Comparison of ENCODE assay signal across 2 cellular contexts in the genomic region with DNA sequence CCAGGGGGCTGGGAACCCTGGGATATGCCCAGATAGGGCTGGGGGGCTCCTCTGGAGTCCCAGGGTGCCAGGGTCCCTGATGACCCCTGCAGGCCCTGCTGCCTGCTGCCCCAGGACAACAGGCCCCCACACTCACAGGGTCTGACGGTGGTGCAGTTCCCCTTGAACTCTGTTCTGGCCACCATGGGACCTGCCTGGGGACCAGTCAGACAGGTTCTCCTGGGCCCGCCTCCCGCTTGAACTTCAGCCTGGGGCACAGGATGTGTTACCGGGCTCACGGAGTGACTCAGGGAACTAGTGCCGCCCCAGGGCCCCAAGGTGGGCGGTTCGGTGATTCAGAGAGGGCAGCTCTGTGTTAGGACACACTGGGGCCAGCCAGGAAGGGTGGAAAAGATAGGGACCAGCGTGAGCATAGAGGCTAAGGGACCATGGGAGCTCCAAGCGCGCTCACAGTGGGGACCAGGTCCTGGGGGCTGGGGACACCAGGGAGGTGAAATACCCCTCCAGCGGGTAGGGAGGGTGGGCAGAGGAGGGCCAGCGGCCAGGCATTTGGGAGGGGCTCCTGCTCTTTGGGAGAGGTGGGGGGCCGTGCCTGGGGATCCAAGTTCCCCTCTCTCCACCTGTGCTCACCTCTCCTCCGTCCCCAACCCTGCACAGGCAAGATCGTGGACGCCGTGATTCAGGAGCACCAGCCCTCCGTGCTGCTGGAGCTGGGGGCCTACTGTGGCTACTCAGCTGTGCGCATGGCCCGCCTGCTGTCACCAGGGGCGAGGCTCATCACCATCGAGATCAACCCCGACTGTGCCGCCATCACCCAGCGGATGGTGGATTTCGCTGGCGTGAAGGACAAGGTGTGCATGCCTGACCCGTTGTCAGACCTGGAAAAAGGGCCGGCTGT.
TF ChIP-seq lines count a peak whose summit lies in the region.

No MANE protein-coding gene starts in this region.

TF ChIP-seq in HEK293, 187 proteins besides CTCF, POLR2A, EP300 and RAD21:
- TF ChIP-seq ZSCAN23 (tag by site-specific recombination; IDR thresholded peaks at IDR 0.05) (no peak), SP2 (tag by site-specific recombination; IDR thresholded peaks at IDR 0.05) (peak; percentile 38), ZNF621 (tag by site-specific recombination; IDR thresholded peaks at IDR 0.05) (no peak)
- TF ChIP-seq, protein P1, sequence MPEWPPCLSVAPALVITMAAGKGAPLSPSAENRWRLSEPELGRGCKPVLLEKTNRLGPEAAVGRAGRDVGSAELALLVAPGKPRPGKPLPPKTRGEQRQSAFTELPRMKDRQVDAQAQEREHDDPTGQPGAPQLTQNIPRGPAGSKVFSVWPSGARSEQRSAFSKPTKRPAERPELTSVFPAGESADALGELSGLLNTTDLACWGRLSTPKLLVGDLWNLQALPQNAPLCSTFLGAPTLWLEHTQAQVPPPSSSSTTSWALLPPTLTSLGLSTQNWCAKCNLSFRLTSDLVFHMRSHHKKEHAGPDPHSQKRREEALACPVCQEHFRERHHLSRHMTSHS (tag by site-specific recombination; IDR thresholded peaks at IDR 0.05): no peak
- TF ChIP-seq, protein P2, sequence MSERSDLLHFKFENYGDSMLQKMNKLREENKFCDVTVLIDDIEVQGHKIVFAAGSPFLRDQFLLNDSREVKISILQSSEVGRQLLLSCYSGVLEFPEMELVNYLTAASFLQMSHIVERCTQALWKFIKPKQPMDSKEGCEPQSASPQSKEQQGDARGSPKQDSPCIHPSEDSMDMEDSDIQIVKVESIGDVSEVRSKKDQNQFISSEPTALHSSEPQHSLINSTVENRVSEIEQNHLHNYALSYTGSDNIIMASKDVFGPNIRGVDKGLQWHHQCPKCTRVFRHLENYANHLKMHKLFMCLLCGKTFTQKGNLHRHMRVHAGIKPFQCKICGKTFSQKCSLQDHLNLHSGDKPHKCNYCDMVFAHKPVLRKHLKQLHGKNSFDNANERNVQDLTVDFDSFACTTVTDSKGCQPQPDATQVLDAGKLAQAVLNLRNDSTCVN (tag by site-specific recombination; optimal IDR thresholded peaks at IDR 0.05): peak; percentile 2

TF ChIP-seq in K562, 482 proteins besides CTCF, POLR2A, EP300 and RAD21 (continues in another document):
- TF ChIP-seq RBFOX2 (IDR thresholded peaks at IDR 0.05; ENCODE audit: low read depth, low read length) (peak; percentile 51), PHB (CRISPR knock-in tag; IDR thresholded peaks at IDR 0.05) (no peak), POLR2AphosphoS2 (IDR thresholded peaks at IDR 0.05; ENCODE audit: low read length) (peak; percentile 9; the same call in 1 of the 2 replicates), DNMT1 (IDR thresholded peaks at IDR 0.05) (no peak), GTF2E2 (tag; IDR thresholded peaks at IDR 0.05) (no peak), CSDE1 (IDR thresholded peaks at IDR 0.05) (no peak), ZKSCAN8 (CRISPR knock-in tag; IDR thresholded peaks at IDR 0.05) (no peak), ZNF77 (CRISPR knock-in tag; IDR thresholded peaks at IDR 0.05) (0 out of 2 replicates have a peak, but pooled peaks have one; percentile 5), RFX7 (CRISPR knock-in tag; IDR thresholded peaks at IDR 0.05) (0 out of 2 replicates have a peak, but pooled peaks have one; percentile 28), ZNF583 (CRISPR knock-in tag; IDR thresholded peaks at IDR 0.05) (0 out of 2 replicates have a peak, but pooled peaks have one; percentile 27), FOXA1 (IDR thresholded peaks at IDR 0.05; ENCODE audit: borderline replicate concordance) (no peak), STAT5B (CRISPR knock-in tag; IDR thresholded peaks at IDR 0.05) (no peak), XRCC5 (IDR thresholded peaks at IDR 0.05; ENCODE audit: low read depth, low read length) (no peak), TAF9B (IDR thresholded peaks at IDR 0.05; ENCODE audit: partially characterized antibody) (no peak), MEIS2 (IDR thresholded peaks at IDR 0.05; ENCODE audit: partially characterized antibody) (no peak), ZNF175 (CRISPR knock-in tag; IDR thresholded peaks at IDR 0.05; ENCODE audit: low read depth) (no peak), NELFE (IDR thresholded peaks at IDR 0.05; ENCODE audit: insufficient read depth, insufficient read length) (no peak), PRPF4 (IDR thresholded peaks at IDR 0.05; ENCODE audit: insufficient read depth, low read depth, low read length, poor library complexity, severe bottlenecking) (no peak), HSF4 (CRISPR knock-in tag; IDR thresholded peaks at IDR 0.05; ENCODE audit: borderline replicate concordance) (no peak), LARP7 (IDR thresholded peaks at IDR 0.05) (no peak), FOXK2 (conservative IDR thresholded peaks at IDR 0.05 in 1 of 2, IDR thresholded peaks at IDR 0.05 in 1 of 2; ENCODE audit: low read depth in 2 of 2) (no peak), SIN3A (IDR thresholded peaks at IDR 0.05; ENCODE audit: borderline replicate concordance in 2 of 2, control insufficient read depth in 1 of 2, low read depth in 2 of 2, low read length in 2 of 2) (no peak), ZFP30 (CRISPR knock-in tag; IDR thresholded peaks at IDR 0.05; ENCODE audit: borderline replicate concordance) (no peak), NFXL1 (CRISPR knock-in tag; IDR thresholded peaks at IDR 0.05) (no peak), ZFP1 (CRISPR knock-in tag; IDR thresholded peaks at IDR 0.05) (no peak), MYC (IDR thresholded peaks at IDR 0.05; ENCODE audit: low read depth, low read length) (no peak), MYC (CRISPR knock-in tag; IDR thresholded peaks at IDR 0.05; ENCODE audit: borderline replicate concordance, low read depth) (no peak), ZNF696 (CRISPR knock-in tag; conservative IDR thresholded peaks at IDR 0.05) (no peak), CTBP1 (IDR thresholded peaks at IDR 0.05; ENCODE audit: borderline replicate concordance) (no peak), PHB2 (IDR thresholded peaks at IDR 0.05; ENCODE audit: low read depth) (no peak), SMC3 (conservative IDR thresholded peaks at IDR 0.05; ENCODE audit: insufficient read depth, low read depth, low read length) (no peak), HEY1 (CRISPR knock-in tag; IDR thresholded peaks at IDR 0.05; ENCODE audit: borderline replicate concordance) (no peak), PTTG1 (tag; IDR thresholded peaks at IDR 0.05; ENCODE audit: low read depth) (no peak)
- TF ChIP-seq, protein P3, sequence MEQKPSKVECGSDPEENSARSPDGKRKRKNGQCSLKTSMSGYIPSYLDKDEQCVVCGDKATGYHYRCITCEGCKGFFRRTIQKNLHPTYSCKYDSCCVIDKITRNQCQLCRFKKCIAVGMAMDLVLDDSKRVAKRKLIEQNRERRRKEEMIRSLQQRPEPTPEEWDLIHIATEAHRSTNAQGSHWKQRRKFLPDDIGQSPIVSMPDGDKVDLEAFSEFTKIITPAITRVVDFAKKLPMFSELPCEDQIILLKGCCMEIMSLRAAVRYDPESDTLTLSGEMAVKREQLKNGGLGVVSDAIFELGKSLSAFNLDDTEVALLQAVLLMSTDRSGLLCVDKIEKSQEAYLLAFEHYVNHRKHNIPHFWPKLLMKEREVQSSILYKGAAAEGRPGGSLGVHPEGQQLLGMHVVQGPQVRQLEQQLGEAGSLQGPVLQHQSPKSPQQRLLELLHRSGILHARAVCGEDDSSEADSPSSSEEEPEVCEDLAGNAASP (IDR thresholded peaks at IDR 0.05): no peak
- TF ChIP-seq, protein P4, sequence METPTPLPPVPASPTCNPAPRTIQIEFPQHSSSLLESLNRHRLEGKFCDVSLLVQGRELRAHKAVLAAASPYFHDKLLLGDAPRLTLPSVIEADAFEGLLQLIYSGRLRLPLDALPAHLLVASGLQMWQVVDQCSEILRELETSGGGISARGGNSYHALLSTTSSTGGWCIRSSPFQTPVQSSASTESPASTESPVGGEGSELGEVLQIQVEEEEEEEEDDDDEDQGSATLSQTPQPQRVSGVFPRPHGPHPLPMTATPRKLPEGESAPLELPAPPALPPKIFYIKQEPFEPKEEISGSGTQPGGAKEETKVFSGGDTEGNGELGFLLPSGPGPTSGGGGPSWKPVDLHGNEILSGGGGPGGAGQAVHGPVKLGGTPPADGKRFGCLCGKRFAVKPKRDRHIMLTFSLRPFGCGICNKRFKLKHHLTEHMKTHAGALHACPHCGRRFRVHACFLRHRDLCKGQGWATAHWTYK (CRISPR knock-in tag; IDR thresholded peaks at IDR 0.05): no peak
- TF ChIP-seq, protein P5, sequence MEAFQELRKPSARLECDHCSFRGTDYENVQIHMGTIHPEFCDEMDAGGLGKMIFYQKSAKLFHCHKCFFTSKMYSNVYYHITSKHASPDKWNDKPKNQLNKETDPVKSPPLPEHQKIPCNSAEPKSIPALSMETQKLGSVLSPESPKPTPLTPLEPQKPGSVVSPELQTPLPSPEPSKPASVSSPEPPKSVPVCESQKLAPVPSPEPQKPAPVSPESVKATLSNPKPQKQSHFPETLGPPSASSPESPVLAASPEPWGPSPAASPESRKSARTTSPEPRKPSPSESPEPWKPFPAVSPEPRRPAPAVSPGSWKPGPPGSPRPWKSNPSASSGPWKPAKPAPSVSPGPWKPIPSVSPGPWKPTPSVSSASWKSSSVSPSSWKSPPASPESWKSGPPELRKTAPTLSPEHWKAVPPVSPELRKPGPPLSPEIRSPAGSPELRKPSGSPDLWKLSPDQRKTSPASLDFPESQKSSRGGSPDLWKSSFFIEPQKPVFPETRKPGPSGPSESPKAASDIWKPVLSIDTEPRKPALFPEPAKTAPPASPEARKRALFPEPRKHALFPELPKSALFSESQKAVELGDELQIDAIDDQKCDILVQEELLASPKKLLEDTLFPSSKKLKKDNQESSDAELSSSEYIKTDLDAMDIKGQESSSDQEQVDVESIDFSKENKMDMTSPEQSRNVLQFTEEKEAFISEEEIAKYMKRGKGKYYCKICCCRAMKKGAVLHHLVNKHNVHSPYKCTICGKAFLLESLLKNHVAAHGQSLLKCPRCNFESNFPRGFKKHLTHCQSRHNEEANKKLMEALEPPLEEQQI (IDR thresholded peaks at IDR 0.05): no peak
- TF ChIP-seq, protein P6, sequence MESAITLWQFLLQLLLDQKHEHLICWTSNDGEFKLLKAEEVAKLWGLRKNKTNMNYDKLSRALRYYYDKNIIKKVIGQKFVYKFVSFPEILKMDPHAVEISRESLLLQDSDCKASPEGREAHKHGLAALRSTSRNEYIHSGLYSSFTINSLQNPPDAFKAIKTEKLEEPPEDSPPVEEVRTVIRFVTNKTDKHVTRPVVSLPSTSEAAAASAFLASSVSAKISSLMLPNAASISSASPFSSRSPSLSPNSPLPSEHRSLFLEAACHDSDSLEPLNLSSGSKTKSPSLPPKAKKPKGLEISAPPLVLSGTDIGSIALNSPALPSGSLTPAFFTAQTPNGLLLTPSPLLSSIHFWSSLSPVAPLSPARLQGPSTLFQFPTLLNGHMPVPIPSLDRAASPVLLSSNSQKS (CRISPR knock-in tag; IDR thresholded peaks at IDR 0.05): no peak
- TF ChIP-seq, protein P2 (CRISPR knock-in tag; IDR thresholded peaks at IDR 0.05): 0 out of 2 replicates have a peak, but pooled peaks have one; percentile 49
- TF ChIP-seq, protein P7, sequence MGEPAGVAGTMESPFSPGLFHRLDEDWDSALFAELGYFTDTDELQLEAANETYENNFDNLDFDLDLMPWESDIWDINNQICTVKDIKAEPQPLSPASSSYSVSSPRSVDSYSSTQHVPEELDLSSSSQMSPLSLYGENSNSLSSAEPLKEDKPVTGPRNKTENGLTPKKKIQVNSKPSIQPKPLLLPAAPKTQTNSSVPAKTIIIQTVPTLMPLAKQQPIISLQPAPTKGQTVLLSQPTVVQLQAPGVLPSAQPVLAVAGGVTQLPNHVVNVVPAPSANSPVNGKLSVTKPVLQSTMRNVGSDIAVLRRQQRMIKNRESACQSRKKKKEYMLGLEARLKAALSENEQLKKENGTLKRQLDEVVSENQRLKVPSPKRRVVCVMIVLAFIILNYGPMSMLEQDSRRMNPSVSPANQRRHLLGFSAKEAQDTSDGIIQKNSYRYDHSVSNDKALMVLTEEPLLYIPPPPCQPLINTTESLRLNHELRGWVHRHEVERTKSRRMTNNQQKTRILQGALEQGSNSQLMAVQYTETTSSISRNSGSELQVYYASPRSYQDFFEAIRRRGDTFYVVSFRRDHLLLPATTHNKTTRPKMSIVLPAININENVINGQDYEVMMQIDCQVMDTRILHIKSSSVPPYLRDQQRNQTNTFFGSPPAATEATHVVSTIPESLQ (CRISPR knock-in tag; IDR thresholded peaks at IDR 0.05): no peak
- TF ChIP-seq, protein P8, sequence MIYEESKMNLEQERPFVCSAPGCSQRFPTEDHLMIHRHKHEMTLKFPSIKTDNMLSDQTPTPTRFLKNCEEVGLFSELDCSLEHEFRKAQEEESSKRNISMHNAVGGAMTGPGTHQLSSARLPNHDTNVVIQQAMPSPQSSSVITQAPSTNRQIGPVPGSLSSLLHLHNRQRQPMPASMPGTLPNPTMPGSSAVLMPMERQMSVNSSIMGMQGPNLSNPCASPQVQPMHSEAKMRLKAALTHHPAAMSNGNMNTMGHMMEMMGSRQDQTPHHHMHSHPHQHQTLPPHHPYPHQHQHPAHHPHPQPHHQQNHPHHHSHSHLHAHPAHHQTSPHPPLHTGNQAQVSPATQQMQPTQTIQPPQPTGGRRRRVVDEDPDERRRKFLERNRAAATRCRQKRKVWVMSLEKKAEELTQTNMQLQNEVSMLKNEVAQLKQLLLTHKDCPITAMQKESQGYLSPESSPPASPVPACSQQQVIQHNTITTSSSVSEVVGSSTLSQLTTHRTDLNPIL (CRISPR knock-in tag; IDR thresholded peaks at IDR 0.05): no peak
